ENCODE assay signal across 1 cellular context in genomic region chr9:112032009-112032408, GRCh38.
TF ChIP-seq lines count a peak whose summit lies in the region.

No MANE protein-coding gene starts in this region.

TF ChIP-seq in GM12878, 131 proteins besides CTCF, POLR2A, EP300 and RAD21 (continued from another document and continues in another):
- TF ChIP-seq ZBTB33 (IDR thresholded peaks at IDR 0.05): no peak
- 0 out of 2 replicates have a peak, but pooled peaks have one; percentile 68 for TF ChIP-seq SMAD5 (IDR thresholded peaks at IDR 0.05; ENCODE audit: low read depth)
- TF ChIP-seq, protein P1, sequence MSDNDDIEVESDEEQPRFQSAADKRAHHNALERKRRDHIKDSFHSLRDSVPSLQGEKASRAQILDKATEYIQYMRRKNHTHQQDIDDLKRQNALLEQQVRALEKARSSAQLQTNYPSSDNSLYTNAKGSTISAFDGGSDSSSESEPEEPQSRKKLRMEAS (IDR thresholded peaks at IDR 0.05; ENCODE audit: low read depth, low read length): no peak
- peak; percentile 99 for TF ChIP-seq HDGF (IDR thresholded peaks at IDR 0.05)
- peak; percentile 66 for TF ChIP-seq SP1 (IDR thresholded peaks at IDR 0.05; ENCODE audit: low read depth, low read length)
- peak; percentile 96; the same call in 1 of the 2 replicates for TF ChIP-seq TBL1XR1 (IDR thresholded peaks at IDR 0.05; ENCODE audit: low read depth, low read length)
- no peak for TF ChIP-seq SREBF2 (IDR thresholded peaks at IDR 0.05; ENCODE audit: low read length)
- TF ChIP-seq, protein P2, sequence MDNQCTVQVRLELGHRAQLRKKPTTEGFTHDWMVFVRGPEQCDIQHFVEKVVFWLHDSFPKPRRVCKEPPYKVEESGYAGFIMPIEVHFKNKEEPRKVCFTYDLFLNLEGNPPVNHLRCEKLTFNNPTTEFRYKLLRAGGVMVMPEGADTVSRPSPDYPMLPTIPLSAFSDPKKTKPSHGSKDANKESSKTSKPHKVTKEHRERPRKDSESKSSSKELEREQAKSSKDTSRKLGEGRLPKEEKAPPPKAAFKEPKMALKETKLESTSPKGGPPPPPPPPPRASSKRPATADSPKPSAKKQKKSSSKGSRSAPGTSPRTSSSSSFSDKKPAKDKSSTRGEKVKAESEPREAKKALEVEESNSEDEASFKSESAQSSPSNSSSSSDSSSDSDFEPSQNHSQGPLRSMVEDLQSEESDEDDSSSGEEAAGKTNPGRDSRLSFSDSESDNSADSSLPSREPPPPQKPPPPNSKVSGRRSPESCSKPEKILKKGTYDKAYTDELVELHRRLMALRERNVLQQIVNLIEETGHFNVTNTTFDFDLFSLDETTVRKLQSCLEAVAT (IDR thresholded peaks at IDR 0.05): peak; percentile 96
- TF ChIP-seq, protein P3, sequence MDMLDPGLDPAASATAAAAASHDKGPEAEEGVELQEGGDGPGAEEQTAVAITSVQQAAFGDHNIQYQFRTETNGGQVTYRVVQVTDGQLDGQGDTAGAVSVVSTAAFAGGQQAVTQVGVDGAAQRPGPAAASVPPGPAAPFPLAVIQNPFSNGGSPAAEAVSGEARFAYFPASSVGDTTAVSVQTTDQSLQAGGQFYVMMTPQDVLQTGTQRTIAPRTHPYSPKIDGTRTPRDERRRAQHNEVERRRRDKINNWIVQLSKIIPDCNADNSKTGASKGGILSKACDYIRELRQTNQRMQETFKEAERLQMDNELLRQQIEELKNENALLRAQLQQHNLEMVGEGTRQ (IDR thresholded peaks at IDR 0.05; ENCODE audit: borderline replicate concordance, low read depth, low read length): no peak
- TF ChIP-seq JUNB (IDR thresholded peaks at IDR 0.05): peak; percentile 96
- no peak for TF ChIP-seq NR2C2 (IDR thresholded peaks at IDR 0.05; ENCODE audit: borderline replicate concordance, control insufficient read depth, insufficient read length, low read depth)
- no peak for TF ChIP-seq GABPA (IDR thresholded peaks at IDR 0.05; ENCODE audit: low read depth)
- TF ChIP-seq SUPT20H (IDR thresholded peaks at IDR 0.05; ENCODE audit: borderline replicate concordance, control insufficient read depth, low read depth, low read length): no peak
- TF ChIP-seq ZNF384 (IDR thresholded peaks at IDR 0.05; ENCODE audit: borderline replicate concordance, low read depth, low read length): no peak
- TF ChIP-seq PAX5 (IDR thresholded peaks at IDR 0.05; ENCODE audit: borderline replicate concordance, low read depth, low read length): peak; percentile 93
- no peak for TF ChIP-seq ZNF207 (IDR thresholded peaks at IDR 0.05; ENCODE audit: borderline replicate concordance)
- no peak for TF ChIP-seq IRF3 (IDR thresholded peaks at IDR 0.05)
- peak; percentile 97 for TF ChIP-seq NBN (IDR thresholded peaks at IDR 0.05)
- peak; percentile 94 for TF ChIP-seq MEF2A (IDR thresholded peaks at IDR 0.05; ENCODE audit: insufficient read depth, low read depth, low read length)
- no peak for TF ChIP-seq NFXL1 (IDR thresholded peaks at IDR 0.05; ENCODE audit: borderline replicate concordance)
- TF ChIP-seq, protein P4, sequence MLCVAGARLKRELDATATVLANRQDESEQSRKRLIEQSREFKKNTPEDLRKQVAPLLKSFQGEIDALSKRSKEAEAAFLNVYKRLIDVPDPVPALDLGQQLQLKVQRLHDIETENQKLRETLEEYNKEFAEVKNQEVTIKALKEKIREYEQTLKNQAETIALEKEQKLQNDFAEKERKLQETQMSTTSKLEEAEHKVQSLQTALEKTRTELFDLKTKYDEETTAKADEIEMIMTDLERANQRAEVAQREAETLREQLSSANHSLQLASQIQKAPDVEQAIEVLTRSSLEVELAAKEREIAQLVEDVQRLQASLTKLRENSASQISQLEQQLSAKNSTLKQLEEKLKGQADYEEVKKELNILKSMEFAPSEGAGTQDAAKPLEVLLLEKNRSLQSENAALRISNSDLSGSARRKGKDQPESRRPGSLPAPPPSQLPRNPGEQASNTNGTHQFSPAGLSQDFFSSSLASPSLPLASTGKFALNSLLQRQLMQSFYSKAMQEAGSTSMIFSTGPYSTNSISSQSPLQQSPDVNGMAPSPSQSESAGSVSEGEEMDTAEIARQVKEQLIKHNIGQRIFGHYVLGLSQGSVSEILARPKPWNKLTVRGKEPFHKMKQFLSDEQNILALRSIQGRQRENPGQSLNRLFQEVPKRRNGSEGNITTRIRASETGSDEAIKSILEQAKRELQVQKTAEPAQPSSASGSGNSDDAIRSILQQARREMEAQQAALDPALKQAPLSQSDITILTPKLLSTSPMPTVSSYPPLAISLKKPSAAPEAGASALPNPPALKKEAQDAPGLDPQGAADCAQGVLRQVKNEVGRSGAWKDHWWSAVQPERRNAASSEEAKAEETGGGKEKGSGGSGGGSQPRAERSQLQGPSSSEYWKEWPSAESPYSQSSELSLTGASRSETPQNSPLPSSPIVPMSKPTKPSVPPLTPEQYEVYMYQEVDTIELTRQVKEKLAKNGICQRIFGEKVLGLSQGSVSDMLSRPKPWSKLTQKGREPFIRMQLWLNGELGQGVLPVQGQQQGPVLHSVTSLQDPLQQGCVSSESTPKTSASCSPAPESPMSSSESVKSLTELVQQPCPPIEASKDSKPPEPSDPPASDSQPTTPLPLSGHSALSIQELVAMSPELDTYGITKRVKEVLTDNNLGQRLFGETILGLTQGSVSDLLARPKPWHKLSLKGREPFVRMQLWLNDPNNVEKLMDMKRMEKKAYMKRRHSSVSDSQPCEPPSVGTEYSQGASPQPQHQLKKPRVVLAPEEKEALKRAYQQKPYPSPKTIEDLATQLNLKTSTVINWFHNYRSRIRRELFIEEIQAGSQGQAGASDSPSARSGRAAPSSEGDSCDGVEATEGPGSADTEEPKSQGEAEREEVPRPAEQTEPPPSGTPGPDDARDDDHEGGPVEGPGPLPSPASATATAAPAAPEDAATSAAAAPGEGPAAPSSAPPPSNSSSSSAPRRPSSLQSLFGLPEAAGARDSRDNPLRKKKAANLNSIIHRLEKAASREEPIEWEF (IDR thresholded peaks at IDR 0.05; ENCODE audit: insufficient replicate concordance, low read depth, low read length): peak; percentile 47
- TF ChIP-seq E4F1 (IDR thresholded peaks at IDR 0.05; ENCODE audit: borderline replicate concordance, partially characterized antibody): no peak
- TF ChIP-seq ZZZ3 (IDR thresholded peaks at IDR 0.05; ENCODE audit: control insufficient read depth, insufficient read length, low read depth): no peak
- TF ChIP-seq, protein P5, sequence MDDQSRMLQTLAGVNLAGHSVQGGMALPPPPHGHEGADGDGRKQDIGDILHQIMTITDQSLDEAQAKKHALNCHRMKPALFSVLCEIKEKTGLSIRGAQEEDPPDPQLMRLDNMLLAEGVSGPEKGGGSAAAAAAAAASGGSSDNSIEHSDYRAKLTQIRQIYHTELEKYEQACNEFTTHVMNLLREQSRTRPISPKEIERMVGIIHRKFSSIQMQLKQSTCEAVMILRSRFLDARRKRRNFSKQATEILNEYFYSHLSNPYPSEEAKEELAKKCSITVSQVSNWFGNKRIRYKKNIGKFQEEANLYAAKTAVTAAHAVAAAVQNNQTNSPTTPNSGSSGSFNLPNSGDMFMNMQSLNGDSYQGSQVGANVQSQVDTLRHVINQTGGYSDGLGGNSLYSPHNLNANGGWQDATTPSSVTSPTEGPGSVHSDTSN (IDR thresholded peaks at IDR 0.05; ENCODE audit: insufficient replicate concordance, low read depth, low read length): no peak
- peak; percentile 97 for TF ChIP-seq RELB (IDR thresholded peaks at IDR 0.05; ENCODE audit: low read depth)
- no peak for TF ChIP-seq GATAD2B (conservative IDR thresholded peaks at IDR 0.05; ENCODE audit: low read depth)
- no peak for TF ChIP-seq HDAC6 (IDR thresholded peaks at IDR 0.05; ENCODE audit: unreplicated experiment)
- peak; percentile 81; the same call in 1 of the 2 replicates for TF ChIP-seq JUND (IDR thresholded peaks at IDR 0.05; ENCODE audit: low read depth, low read length)
- TF ChIP-seq KAT2A (conservative IDR thresholded peaks at IDR 0.05; ENCODE audit: control insufficient read depth, low read depth, low read length): no peak
- TF ChIP-seq STAT1 (conservative IDR thresholded peaks at IDR 0.05): no peak
- peak; percentile 60; the same call in 1 of the 2 replicates for TF ChIP-seq MXI1 (IDR thresholded peaks at IDR 0.05; ENCODE audit: low read depth, low read length)
- TF ChIP-seq, protein P6, sequence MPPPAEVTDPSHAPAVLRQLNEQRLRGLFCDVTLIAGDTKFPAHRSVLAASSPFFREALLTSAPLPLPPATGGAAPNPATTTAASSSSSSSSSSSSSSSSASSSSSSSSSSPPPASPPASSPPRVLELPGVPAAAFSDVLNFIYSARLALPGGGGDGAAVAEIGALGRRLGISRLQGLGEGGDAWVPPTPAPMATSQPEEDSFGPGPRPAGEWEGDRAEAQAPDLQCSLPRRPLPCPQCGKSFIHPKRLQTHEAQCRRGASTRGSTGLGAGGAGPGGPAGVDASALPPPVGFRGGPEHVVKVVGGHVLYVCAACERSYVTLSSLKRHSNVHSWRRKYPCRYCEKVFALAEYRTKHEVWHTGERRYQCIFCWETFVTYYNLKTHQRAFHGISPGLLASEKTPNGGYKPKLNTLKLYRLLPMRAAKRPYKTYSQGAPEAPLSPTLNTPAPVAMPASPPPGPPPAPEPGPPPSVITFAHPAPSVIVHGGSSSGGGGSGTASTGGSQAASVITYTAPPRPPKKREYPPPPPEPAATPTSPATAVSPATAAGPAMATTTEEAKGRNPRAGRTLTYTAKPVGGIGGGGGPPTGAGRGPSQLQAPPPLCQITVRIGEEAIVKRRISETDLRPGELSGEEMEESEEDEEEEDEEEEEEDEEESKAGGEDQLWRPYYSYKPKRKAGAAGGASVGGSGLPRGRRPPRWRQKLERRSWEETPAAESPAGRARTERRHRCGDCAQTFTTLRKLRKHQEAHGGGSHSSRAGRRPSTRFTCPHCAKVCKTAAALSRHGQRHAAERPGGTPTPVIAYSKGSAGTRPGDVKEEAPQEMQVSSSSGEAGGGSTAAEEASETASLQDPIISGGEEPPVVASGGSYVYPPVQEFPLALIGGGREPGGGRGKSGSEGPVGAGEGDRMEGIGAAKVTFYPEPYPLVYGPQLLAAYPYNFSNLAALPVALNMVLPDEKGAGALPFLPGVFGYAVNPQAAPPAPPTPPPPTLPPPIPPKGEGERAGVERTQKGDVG (CRISPR knock-in tag; IDR thresholded peaks at IDR 0.05): no peak
- TF ChIP-seq TARDBP (IDR thresholded peaks at IDR 0.05; ENCODE audit: borderline replicate concordance): peak; percentile 78; the same call in 1 of the 2 replicates
- TF ChIP-seq TCF12 (IDR thresholded peaks at IDR 0.05; ENCODE audit: low read depth, low read length): peak; percentile 79
- TF ChIP-seq ZSCAN29 (IDR thresholded peaks at IDR 0.05): no peak
- TF ChIP-seq MYB (IDR thresholded peaks at IDR 0.05; ENCODE audit: borderline replicate concordance, low read depth, low read length): peak; percentile 77; the same call in 1 of the 2 replicates
- no peak for TF ChIP-seq NR2C1 (IDR thresholded peaks at IDR 0.05)
- peak; percentile 69 for TF ChIP-seq SPI1 (IDR thresholded peaks at IDR 0.05; ENCODE audit: borderline replicate concordance, insufficient read depth, low read depth, low read length)
- no peak for TF ChIP-seq EZH2 (IDR thresholded peaks at IDR 0.05; ENCODE audit: borderline replicate concordance, control insufficient read depth, low read depth, low read length)
- TF ChIP-seq PML (IDR thresholded peaks at IDR 0.05; ENCODE audit: low read length): no peak
- no peak for TF ChIP-seq MEF2B (IDR thresholded peaks at IDR 0.05; ENCODE audit: partially characterized antibody, poor library complexity, severe bottlenecking)
